ENCODE assay signal across 13 cellular contexts in genomic region chr10:6053303-6053702, GRCh38. TPM values are rescaled to one million over a fixed set of nuclear protein-coding genes. Genes with fewer than 3 reads are reported as not detected.
DNase-seq lines count a peak whose midpoint lies in the region; ATAC-seq and TF ChIP-seq lines count a peak whose summit lies in the region.
"Had no signal": no experiment of that assay in that cellular context is flagged by ENCODE, and none has a peak within 500 bp of the region (broad histone marks: within the 10 kb centered on the region; RNA-seq: fewer than 3 reads in every experiment).

No MANE protein-coding gene starts in this region.

- H3K4me1 Mint-ChIP-seq in activated T-cell treated with anti-CD3 and anti-CD28 coated beads, Interleukin-2, amount 50 U/mL, for 24 hours (ENCODE audit: low read depth) = peaks cover 93% of the 10 kb centered on the region
- peaks cover 75% of the 10 kb centered on the region for H3K4me1 Mint-ChIP-seq in activated naive CD8-positive, alpha-beta T cell treated with anti-CD3 and anti-CD28 coated beads, Interleukin-2, amount 10 ng/mL, durations not matched to agents 7 days and 5 days
- H3K4me1 Mint-ChIP-seq in stimulated activated effector memory CD8-positive, alpha-beta T cell treated with anti-CD3 and anti-CD28 coated beads, Interleukin-12 subunit alpha, Interleukin-12 subunit beta, amount 100 ng/mL, for 72 hours = peaks cover 90% of the 10 kb centered on the region

- peak overlapping the region; percentile 77 for H3K4me3 Mint-ChIP-seq in activated T-cell treated with anti-CD3 and anti-CD28 coated beads, Interleukin-2, amount 50 U/mL, for 24 hours
- peak overlapping the region; percentile 88 for H3K4me3 Mint-ChIP-seq in activated naive CD8-positive, alpha-beta T cell treated with anti-CD3 and anti-CD28 coated beads, Interleukin-2, amount 10 ng/mL, durations not matched to agents 7 days and 5 days
- H3K4me3 Mint-ChIP-seq in stimulated activated effector memory CD8-positive, alpha-beta T cell treated with anti-CD3 and anti-CD28 coated beads, Interleukin-12 subunit alpha, Interleukin-12 subunit beta, amount 100 ng/mL, for 72 hours = peak overlapping the region; percentile 79

- no peak overlapping the region for H2AFZ ChIP-seq in MM.1S (ENCODE audit: low read length)
- H2AFZ ChIP-seq: hepatocyte had no signal

- peak overlapping the region; percentile 99 for H3K27ac Mint-ChIP-seq in activated T-cell treated with anti-CD3 and anti-CD28 coated beads, Interleukin-2, amount 50 U/mL, for 24 hours
- H3K27ac Mint-ChIP-seq in activated naive CD8-positive, alpha-beta T cell treated with anti-CD3 and anti-CD28 coated beads, Interleukin-2, amount 10 ng/mL, durations not matched to agents 7 days and 5 days = peak overlapping the region; percentile 84
- peak overlapping the region; percentile 97 for H3K27ac Mint-ChIP-seq in stimulated activated effector memory CD8-positive, alpha-beta T cell treated with anti-CD3 and anti-CD28 coated beads, Interleukin-12 subunit alpha, Interleukin-12 subunit beta, amount 100 ng/mL, for 72 hours

- TF ChIP-seq CTCF in MM.1S (IDR thresholded peaks at IDR 0.05; ENCODE audit: low read length) = no peak

- H3K4me3 ChIP-seq in MM.1S (ENCODE audit: low read length) = no peak overlapping the region
- H3K4me3 ChIP-seq: hepatocyte, SK-N-MC, thoracic aorta had no signal

- peaks cover 28% of the 10 kb centered on the region for H3K4me1 ChIP-seq in MM.1S (ENCODE audit: low read length)

- H3K27ac ChIP-seq in MM.1S (ENCODE audit: low read length) = no peak overlapping the region
- H3K27ac ChIP-seq: hepatocyte, SK-N-MC, thoracic aorta had no signal

- H3K27me3 ChIP-seq in MM.1S (replicated peaks; ENCODE audit: insufficient read depth, low read length) = peaks cover 72% of the 10 kb centered on the region

- no peaks in the 10 kb centered on the region for H3K36me3 ChIP-seq in MM.1S (replicated peaks; ENCODE audit: insufficient read depth, low read length)
- H3K36me3 ChIP-seq: thoracic aorta had no signal

- H3K4me2 ChIP-seq in MM.1S (ENCODE audit: low read depth, low read length) = peak overlapping the region; percentile 67; the same call in 1 of the 2 replicates
- H3K4me2 ChIP-seq: hepatocyte had no signal

- no peaks in the 10 kb centered on the region for H4K20me1 ChIP-seq in MM.1S (ENCODE audit: insufficient read depth, low read length)

- no peaks in the 10 kb centered on the region for H3K27me3 Mint-ChIP-seq in activated T-cell treated with anti-CD3 and anti-CD28 coated beads, Interleukin-2, amount 50 U/mL, for 24 hours
- no peaks in the 10 kb centered on the region for H3K27me3 Mint-ChIP-seq in activated naive CD8-positive, alpha-beta T cell treated with anti-CD3 and anti-CD28 coated beads, Interleukin-2, amount 10 ng/mL, durations not matched to agents 7 days and 5 days

- H3K9me3 ChIP-seq in MM.1S (replicated peaks; ENCODE audit: insufficient read depth, low read length) = no peaks in the 10 kb centered on the region
- H3K9me3 ChIP-seq: thoracic aorta had no signal

- no peaks in the 10 kb centered on the region for H3K9me2 ChIP-seq in MM.1S (replicated peaks; ENCODE audit: insufficient read depth, low read length)

- H3K9me3 Mint-ChIP-seq in activated T-cell treated with anti-CD3 and anti-CD28 coated beads, Interleukin-2, amount 50 U/mL, for 24 hours = no peaks in the 10 kb centered on the region
- H3K9me3 Mint-ChIP-seq in activated naive CD8-positive, alpha-beta T cell treated with anti-CD3 and anti-CD28 coated beads, Interleukin-2, amount 10 ng/mL, durations not matched to agents 7 days and 5 days = no peaks in the 10 kb centered on the region
- H3K9me3 Mint-ChIP-seq in stimulated activated effector memory CD8-positive, alpha-beta T cell treated with anti-CD3 and anti-CD28 coated beads, Interleukin-12 subunit alpha, Interleukin-12 subunit beta, amount 100 ng/mL, for 72 hours = no peaks in the 10 kb centered on the region

- peaks cover 92% of the 10 kb centered on the region for H3K36me3 Mint-ChIP-seq in activated T-cell treated with anti-CD3 and anti-CD28 coated beads, Interleukin-2, amount 50 U/mL, for 24 hours (ENCODE audit: low read depth)
- H3K36me3 Mint-ChIP-seq in activated naive CD8-positive, alpha-beta T cell treated with anti-CD3 and anti-CD28 coated beads, Interleukin-2, amount 10 ng/mL, durations not matched to agents 7 days and 5 days = peaks cover 60% of the 10 kb centered on the region
- H3K36me3 Mint-ChIP-seq in stimulated activated effector memory CD8-positive, alpha-beta T cell treated with anti-CD3 and anti-CD28 coated beads, Interleukin-12 subunit alpha, Interleukin-12 subunit beta, amount 100 ng/mL, for 72 hours = peaks cover 98% of the 10 kb centered on the region

- peaks cover 33% of the 10 kb centered on the region for H3F3A ChIP-seq in MM.1S (ENCODE audit: insufficient read depth, low read length)

- CTCF ChIA-PET in HEK293T (lab: Yijun Ruan, JAX) = no interaction called here

- POLR2A ChIA-PET in activated naive CD8-positive, alpha-beta T cell treated with anti-CD3 and anti-CD28 coated beads, Interleukin-2, amount 10 ng/mL, durations not matched to agents 7 days and 5 days (lab: Charles Lee) = interaction anchor here (0.6 to 7.0 kb wide), 8 partner anchors 9 to 38 kb away, joined by 3 to 73 read pairs (median 5); partner anchors contain the start of gene IL2RA
- POLR2A ChIA-PET in HEK293T (lab: Yijun Ruan, JAX) = no interaction called here

- H3K9ac ChIP-seq in MM.1S (ENCODE audit: low read length) = no peak overlapping the region

- no peaks in the 10 kb centered on the region for H3K79me2 ChIP-seq in MM.1S (ENCODE audit: low read length)
- H3K79me2 ChIP-seq: hepatocyte had no signal

- no peak for ATAC-seq in activated naive CD8-positive, alpha-beta T cell treated with anti-CD3 and anti-CD28 coated beads, Interleukin-2, amount 10 ng/mL, durations not matched to agents 7 days and 5 days (ENCODE audit: low read depth)
- ATAC-seq in stimulated activated effector memory CD8-positive, alpha-beta T cell treated with anti-CD3 and anti-CD28 coated beads, Interleukin-12 subunit alpha, Interleukin-12 subunit beta, amount 100 ng/mL, for 72 hours = no peak
- no peak for ATAC-seq in HG02759 (IDR thresholded peaks at IDR 0.05; ENCODE audit: unreplicated experiment)

- no peak for DNase-seq in activated T-cell treated with anti-CD3 and anti-CD28 coated beads, Interleukin-2, amount 50 U/mL, for 24 hours
- no peak for DNase-seq in activated T-cell treated with anti-CD3 and anti-CD28 coated beads, Interleukin-2, amount 50 U/mL, for 1 hour
- DNase-seq in MM.1S (no peak), HEK293T (ENCODE audit: extremely low spot score) (no peak), NCI-H748 (lab: John Stamatoyannopoulos, UW; ENCODE audit: unreplicated experiment) (no peak)
- DNase-seq in activated naive CD8-positive, alpha-beta T cell treated with anti-CD3 and anti-CD28 coated beads, Interleukin-2, amount 10 ng/mL, durations not matched to agents 7 days and 5 days = no peak
- DNase-seq in stimulated activated effector memory CD8-positive, alpha-beta T cell treated with anti-CD3 and anti-CD28 coated beads, Interleukin-12 subunit alpha, Interleukin-12 subunit beta, amount 100 ng/mL, for 72 hours (ENCODE audit: low spot score in 2 of 2) = peak in 1 of 2 donors; percentile 1
- DNase-seq: NCI-H1092 treated with DMSO at 0.1 percent for 48 hours had no signal

TF ChIP-seq in HEK293T, 16 proteins besides CTCF, POLR2A, EP300 and RAD21:
- TF ChIP-seq FOXK2 (IDR thresholded peaks at IDR 0.05) (no peak), ZNF384 (IDR thresholded peaks at IDR 0.05) (no peak), LEF1 (IDR thresholded peaks at IDR 0.05; ENCODE audit: borderline replicate concordance) (no peak), NFRKB (IDR thresholded peaks at IDR 0.05) (no peak), CTBP1 (IDR thresholded peaks at IDR 0.05; ENCODE audit: borderline replicate concordance) (no peak), ARNT (IDR thresholded peaks at IDR 0.05) (no peak), SP1 (IDR thresholded peaks at IDR 0.05) (no peak), FOXA1 (IDR thresholded peaks at IDR 0.05) (no peak)

RNA-seq across cellular contexts. Expression of gene IL2RA, which starts 8.9 kb away (rescaled TPM):
- 100 to 1,000 TPM; 184 to 201 TPM for total RNA-seq in activated naive CD8-positive, alpha-beta T cell treated with anti-CD3 and anti-CD28 coated beads, Interleukin-2, amount 10 ng/mL, durations not matched to agents 7 days and 5 days
- total RNA-seq: epithelial cell of proximal tubule, hepatocyte had no signal

RNA-seq across cellular contexts. Expression of gene RBM17, which starts 35.5 kb away (rescaled TPM):
- 100 to 1,000 TPM; 185 to 200 TPM for total RNA-seq in activated naive CD8-positive, alpha-beta T cell treated with anti-CD3 and anti-CD28 coated beads, Interleukin-2, amount 10 ng/mL, durations not matched to agents 7 days and 5 days
